17 cellular contexts compared by ENCODE assay signal in the genomic region with DNA sequence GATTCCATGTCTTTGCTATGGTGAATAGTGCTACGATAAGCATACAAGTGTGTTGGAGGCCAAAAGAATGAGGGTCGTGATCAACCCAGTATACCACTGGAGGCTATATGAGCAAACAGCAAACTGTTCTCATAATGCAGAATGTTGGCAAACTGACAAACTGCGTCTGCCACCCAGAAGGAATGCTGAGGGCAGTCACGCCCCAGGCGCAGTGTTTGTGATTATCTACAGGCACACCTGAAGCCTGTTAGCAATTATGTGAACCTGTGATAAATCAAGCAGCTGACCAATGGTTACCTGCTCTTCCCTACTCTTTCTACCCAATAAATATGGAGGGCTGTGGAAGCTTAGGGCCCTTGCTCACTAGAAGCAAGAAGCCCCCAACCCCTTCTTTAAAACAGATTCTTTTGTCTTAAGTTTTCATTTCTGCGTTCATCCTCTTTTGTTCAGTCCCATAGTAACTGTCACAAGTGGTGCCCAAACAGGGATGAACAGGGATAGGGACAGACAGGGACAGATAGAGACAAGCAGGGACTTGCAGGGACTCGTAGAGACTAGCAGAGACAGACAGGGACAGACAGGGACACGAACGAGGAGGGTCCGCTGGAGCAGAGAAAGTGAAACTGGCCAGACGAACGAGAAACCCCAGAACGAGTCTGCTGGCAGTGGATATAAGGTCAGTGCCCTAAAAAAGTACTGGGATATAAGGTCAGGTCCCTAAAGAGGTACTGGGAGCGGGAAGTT. TPM values are rescaled to one million over a fixed set of nuclear protein-coding genes. Genes with fewer than 3 reads are reported as not detected.
DNase-seq lines count a peak whose midpoint lies in the region; ATAC-seq and TF ChIP-seq lines count a peak whose summit lies in the region.
"Had no signal": no experiment of that assay in that cellular context is flagged by ENCODE, and none has a peak within 500 bp of the region (broad histone marks: within the 10 kb centered on the region; RNA-seq: fewer than 3 reads in every experiment).

No MANE protein-coding gene starts in this region.

- H3K9me3 ChIP-seq in endodermal cell (ENCODE audit: control insufficient read depth, low read length) (no peaks in the 10 kb centered on the region), mucosa of stomach (ENCODE audit: control insufficient read depth, low read length) (no peaks in the 10 kb centered on the region)

- H3K9me3 Mint-ChIP-seq in endodermal cell: no peaks in the 10 kb centered on the region
- no peaks in the 10 kb centered on the region for H3K9me3 Mint-ChIP-seq in activated CD8-positive, alpha-beta memory T cell treated with anti-CD3 and anti-CD28 coated beads, Interleukin-2, amount 10 ng/mL, durations not matched to agents 7 days and 5 days (ENCODE audit: low read depth)
- H3K9me3 Mint-ChIP-seq in T-helper 2 cell treated with Interferon-gamma antibody and Interleukin-4, amounts not matched to agents 5 μg/mL and 100 μg/mL, for 36 hours: no peaks in the 10 kb centered on the region
- H3K9me3 Mint-ChIP-seq: activated CD4-positive, alpha-beta memory T cell treated with anti-CD3 and anti-CD28 coated beads, Interleukin-2, amount 10 ng/mL, durations not matched to agents 7 days and 5 days had no signal

- H3K4me1 ChIP-seq in endodermal cell (ENCODE audit: control insufficient read depth, insufficient read depth, low read length) (no peaks in the 10 kb centered on the region), mucosa of stomach (ENCODE audit: control insufficient read depth, insufficient read depth, low read length) (peaks cover 48% of the 10 kb centered on the region)
- H3K4me1 ChIP-seq: BLaER1 had no signal

- H3K27ac Mint-ChIP-seq in endodermal cell: no peak overlapping the region
- no peak overlapping the region for H3K27ac Mint-ChIP-seq in activated CD8-positive, alpha-beta memory T cell treated with anti-CD3 and anti-CD28 coated beads, Interleukin-2, amount 10 ng/mL, durations not matched to agents 7 days and 5 days
- H3K27ac Mint-ChIP-seq in T-helper 2 cell treated with Interferon-gamma antibody and Interleukin-4, amounts not matched to agents 5 μg/mL and 100 μg/mL, for 36 hours: no peak overlapping the region
- H3K27ac Mint-ChIP-seq: activated CD4-positive, alpha-beta memory T cell treated with anti-CD3 and anti-CD28 coated beads, Interleukin-2, amount 10 ng/mL, durations not matched to agents 7 days and 5 days had no signal

- no peaks in the 10 kb centered on the region for H3K36me3 ChIP-seq in endodermal cell (ENCODE audit: control insufficient read depth, insufficient read depth, low read length)
- H3K36me3 ChIP-seq in mucosa of stomach (ENCODE audit: control insufficient read depth, insufficient read depth, low read length): no peaks in the 10 kb centered on the region
- H3K36me3 ChIP-seq: BLaER1, cardiac muscle cell had no signal

- H3K36me3 Mint-ChIP-seq in endodermal cell (ENCODE audit: low read depth): no peaks in the 10 kb centered on the region
- H3K36me3 Mint-ChIP-seq in activated CD8-positive, alpha-beta memory T cell treated with anti-CD3 and anti-CD28 coated beads, Interleukin-2, amount 10 ng/mL, durations not matched to agents 7 days and 5 days: no peaks in the 10 kb centered on the region
- H3K36me3 Mint-ChIP-seq in T-helper 2 cell treated with Interferon-gamma antibody and Interleukin-4, amounts not matched to agents 5 μg/mL and 100 μg/mL, for 36 hours (ENCODE audit: low read depth): no peaks in the 10 kb centered on the region

- no peak for TF ChIP-seq CTCF in endodermal cell (conservative IDR thresholded peaks at IDR 0.05)

- H3K27ac ChIP-seq in endodermal cell (ENCODE audit: low read depth, low read length): no peak overlapping the region
- H3K27ac ChIP-seq: BLaER1, cardiac muscle cell, epithelial cell of prostate, parathyroid adenoma had no signal

- CTCF ChIA-PET in activated CD8-positive, alpha-beta memory T cell treated with anti-CD3 and anti-CD28 coated beads, Interleukin-2, amount 10 ng/mL, durations not matched to agents 7 days and 5 days (lab: Charles Lee): no interaction called here

- 91 to 94% methylated on average over 14 of the region's 14 CpGs for WGBS in endodermal cell (ENCODE audit: insufficient coverage in 1 of 2, insufficient read length in 1 of 2), 2 experiments

- no peaks in the 10 kb centered on the region for H3K4me1 Mint-ChIP-seq in endodermal cell
- no peaks in the 10 kb centered on the region for H3K4me1 Mint-ChIP-seq in activated CD8-positive, alpha-beta memory T cell treated with anti-CD3 and anti-CD28 coated beads, Interleukin-2, amount 10 ng/mL, durations not matched to agents 7 days and 5 days
- no peaks in the 10 kb centered on the region for H3K4me1 Mint-ChIP-seq in T-helper 2 cell treated with Interferon-gamma antibody and Interleukin-4, amounts not matched to agents 5 μg/mL and 100 μg/mL, for 36 hours (ENCODE audit: low read depth)
- H3K4me1 Mint-ChIP-seq: activated CD4-positive, alpha-beta memory T cell treated with anti-CD3 and anti-CD28 coated beads, Interleukin-2, amount 10 ng/mL, durations not matched to agents 7 days and 5 days had no signal

- H3K27me3 ChIP-seq in endodermal cell (ENCODE audit: control insufficient read depth, insufficient read depth, low read length, poor library complexity, severe bottlenecking): peaks cover 6% of the 10 kb centered on the region
- no peaks in the 10 kb centered on the region for H3K27me3 ChIP-seq in mucosa of stomach (ENCODE audit: control insufficient read depth, insufficient read depth, low read length)
- H3K27me3 ChIP-seq: BLaER1 had no signal

- H3K4me3 ChIP-seq in endodermal cell (ENCODE audit: low read length) (no peak overlapping the region), mucosa of stomach (ENCODE audit: low read length) (peak overlapping the region; percentile 11)
- H3K4me3 ChIP-seq: BLaER1, cardiac muscle cell had no signal

- H3K9ac ChIP-seq in endodermal cell (ENCODE audit: extremely low read depth, low read length, poor library complexity, severe bottlenecking): no peak overlapping the region
- H3K9ac ChIP-seq in mucosa of stomach (ENCODE audit: low read length): peak overlapping the region; percentile 42
- H3K9ac ChIP-seq: BLaER1, parathyroid adenoma had no signal

- H3K4me3 Mint-ChIP-seq in endodermal cell: no peak overlapping the region
- H3K4me3 Mint-ChIP-seq in activated CD8-positive, alpha-beta memory T cell treated with anti-CD3 and anti-CD28 coated beads, Interleukin-2, amount 10 ng/mL, durations not matched to agents 7 days and 5 days: no peak overlapping the region
- H3K4me3 Mint-ChIP-seq in T-helper 2 cell treated with Interferon-gamma antibody and Interleukin-4, amounts not matched to agents 5 μg/mL and 100 μg/mL, for 36 hours: no peak overlapping the region
- H3K4me3 Mint-ChIP-seq: activated CD4-positive, alpha-beta memory T cell treated with anti-CD3 and anti-CD28 coated beads, Interleukin-2, amount 10 ng/mL, durations not matched to agents 7 days and 5 days had no signal

- no peak for ATAC-seq in activated CD8-positive, alpha-beta memory T cell treated with anti-CD3 and anti-CD28 coated beads, Interleukin-2, amount 10 ng/mL, durations not matched to agents 7 days and 5 days
- no peak for ATAC-seq in HG02623 (IDR thresholded peaks at IDR 0.05; ENCODE audit: unreplicated experiment)

- DNase-seq in COR-L47 (lab: John Stamatoyannopoulos, UW) (peak; percentile 44), NCI-H69 (lab: John Stamatoyannopoulos, UW) (peak; percentile 72), endodermal cell (peak; percentile 42), NCI-H1694 (lab: John Stamatoyannopoulos, UW) (no peak)
- DNase-seq in activated CD8-positive, alpha-beta memory T cell treated with anti-CD3 and anti-CD28 coated beads, Interleukin-2, amount 10 ng/mL, durations not matched to agents 7 days and 5 days: no peak
- DNase-seq in T-helper 2 cell treated with Interferon-gamma antibody and Interleukin-4, amounts not matched to agents 5 μg/mL and 100 μg/mL, for 36 hours (ENCODE audit: low spot score): no peak
- DNase-seq: activated CD4-positive, alpha-beta memory T cell treated with anti-CD3 and anti-CD28 coated beads, Interleukin-2, amount 10 ng/mL, durations not matched to agents 7 days and 5 days; activated effector memory CD4-positive, alpha-beta T cell treated with anti-CD3 and anti-CD28 coated beads, Interleukin-2, amount 50 U/mL, for 16 hours; Karpas-422; stimulated activated CD4-positive, alpha-beta T cell treated with anti-CD3 and anti-CD28 coated beads, Interleukin-1b, Interleukin-23, amount 100 ng/mL, for 48 hours; T-helper 2 cell had no signal

- H3K27me3 Mint-ChIP-seq in endodermal cell (ENCODE audit: insufficient read depth): peaks cover 17% of the 10 kb centered on the region
- H3K27me3 Mint-ChIP-seq in activated CD8-positive, alpha-beta memory T cell treated with anti-CD3 and anti-CD28 coated beads, Interleukin-2, amount 10 ng/mL, durations not matched to agents 7 days and 5 days: peaks cover 33% of the 10 kb centered on the region
- peaks cover 22% of the 10 kb centered on the region for H3K27me3 Mint-ChIP-seq in T-helper 2 cell treated with Interferon-gamma antibody and Interleukin-4, amounts not matched to agents 5 μg/mL and 100 μg/mL, for 36 hours (ENCODE audit: low read depth)

RNA-seq across cellular contexts. Expression of gene CD300LG, which starts 25.1 kb away (rescaled TPM):
- not detected for total RNA-seq in endodermal cell
- polyA plus RNA-seq in endodermal cell (2013, experiment 1 of 2): not detected
- not detected for polyA plus RNA-seq in endodermal cell (2013, experiment 2 of 2)
- not detected for total RNA-seq in activated CD8-positive, alpha-beta memory T cell treated with anti-CD3 and anti-CD28 coated beads, Interleukin-2, amount 10 ng/mL, durations not matched to agents 7 days and 5 days
- total RNA-seq: activated CD4-positive, alpha-beta memory T cell treated with anti-CD3 and anti-CD28 coated beads, Interleukin-2, amount 10 ng/mL, durations not matched to agents 7 days and 5 days; cardiac muscle cell had no signal
- polyA plus RNA-seq: cardiac muscle cell had no signal

RNA-seq across cellular contexts. Expression of gene MPP2, which starts 35.2 kb away (rescaled TPM):
- 10 to 100 TPM; 16.2 to 18.3 TPM for total RNA-seq in endodermal cell
- 19.7 TPM for polyA plus RNA-seq in endodermal cell (2013, experiment 1 of 2)
- polyA plus RNA-seq in endodermal cell (2013, experiment 2 of 2): 18.1 TPM
- total RNA-seq in activated CD8-positive, alpha-beta memory T cell treated with anti-CD3 and anti-CD28 coated beads, Interleukin-2, amount 10 ng/mL, durations not matched to agents 7 days and 5 days: under 1 TPM; 0.56 to 0.61 TPM

RNA-seq across cellular contexts. Expression of gene MPP3, which starts 39.2 kb away (rescaled TPM):
- total RNA-seq in endodermal cell: 1 to 10 TPM; 5.8 to 6.8 TPM
- polyA plus RNA-seq in endodermal cell (2013, experiment 1 of 2): 6.6 TPM
- 10.8 TPM for polyA plus RNA-seq in endodermal cell (2013, experiment 2 of 2)
- total RNA-seq in activated CD8-positive, alpha-beta memory T cell treated with anti-CD3 and anti-CD28 coated beads, Interleukin-2, amount 10 ng/mL, durations not matched to agents 7 days and 5 days: not detected
- total RNA-seq: activated CD4-positive, alpha-beta memory T cell treated with anti-CD3 and anti-CD28 coated beads, Interleukin-2, amount 10 ng/mL, durations not matched to agents 7 days and 5 days had no signal

Comparison
In these comparisons a context has a peak if more than half of its experiments do, and no peak if none do; other contexts are left out.
1. DNase-seq: peak in COR-L47 (single experiment), NCI-H69 (single experiment) and endodermal cell (single experiment); none in activated CD8-positive, alpha-beta memory T cell treated with anti-CD3 and anti-CD28 coated beads, Interleukin-2, amount 10 ng/mL, durations not matched to agents 7 days and 5 days (single experiment), T-helper 2 cell treated with Interferon-gamma antibody and Interleukin-4, amounts not matched to agents 5 μg/mL and 100 μg/mL, for 36 hours (single experiment) and NCI-H1694 (single experiment).
2. RNA of gene MPP2, which starts 35.2 kb away (total RNA-seq): 16.2 to 18.3 TPM in endodermal cell; 0.56 to 0.61 TPM in activated CD8-positive, alpha-beta memory T cell treated with anti-CD3 and anti-CD28 coated beads, Interleukin-2, amount 10 ng/mL, durations not matched to agents 7 days and 5 days; every median in the first group is over 10 times any median in the second.
3. RNA of gene MPP3, which starts 39.2 kb away (total RNA-seq): 5.8 to 6.8 TPM in endodermal cell; not detected in activated CD8-positive, alpha-beta memory T cell treated with anti-CD3 and anti-CD28 coated beads, Interleukin-2, amount 10 ng/mL, durations not matched to agents 7 days and 5 days; every median in the first group is over 4 times any median in the second.